In the genomic region with DNA sequence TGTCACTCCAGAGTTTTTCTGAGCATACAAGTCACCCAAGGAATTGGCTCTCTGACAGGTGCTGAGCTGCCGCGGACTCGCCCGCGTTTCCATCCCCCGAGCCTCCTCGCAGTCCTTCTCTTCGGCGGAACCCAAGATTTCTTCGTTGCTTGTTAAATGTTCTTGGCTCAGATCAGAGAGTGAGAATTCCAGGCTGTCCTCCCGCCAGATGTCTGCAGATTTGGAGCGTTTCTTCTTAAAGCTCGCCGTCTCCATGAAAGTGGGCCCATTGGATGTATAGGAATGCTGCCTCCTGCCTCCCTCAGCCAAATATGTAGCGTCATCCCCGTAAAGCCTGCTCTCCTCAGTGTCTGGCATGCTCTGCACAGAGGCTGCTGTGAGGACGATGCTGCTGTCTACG, we compare ENCODE assay signal across 1 cellular context.
TF ChIP-seq lines count a peak whose summit lies in the region.

No MANE protein-coding gene starts in this region.

TF ChIP-seq in HCT116, 20 proteins besides CTCF, POLR2A, EP300 and RAD21:
- TF ChIP-seq, protein P1, sequence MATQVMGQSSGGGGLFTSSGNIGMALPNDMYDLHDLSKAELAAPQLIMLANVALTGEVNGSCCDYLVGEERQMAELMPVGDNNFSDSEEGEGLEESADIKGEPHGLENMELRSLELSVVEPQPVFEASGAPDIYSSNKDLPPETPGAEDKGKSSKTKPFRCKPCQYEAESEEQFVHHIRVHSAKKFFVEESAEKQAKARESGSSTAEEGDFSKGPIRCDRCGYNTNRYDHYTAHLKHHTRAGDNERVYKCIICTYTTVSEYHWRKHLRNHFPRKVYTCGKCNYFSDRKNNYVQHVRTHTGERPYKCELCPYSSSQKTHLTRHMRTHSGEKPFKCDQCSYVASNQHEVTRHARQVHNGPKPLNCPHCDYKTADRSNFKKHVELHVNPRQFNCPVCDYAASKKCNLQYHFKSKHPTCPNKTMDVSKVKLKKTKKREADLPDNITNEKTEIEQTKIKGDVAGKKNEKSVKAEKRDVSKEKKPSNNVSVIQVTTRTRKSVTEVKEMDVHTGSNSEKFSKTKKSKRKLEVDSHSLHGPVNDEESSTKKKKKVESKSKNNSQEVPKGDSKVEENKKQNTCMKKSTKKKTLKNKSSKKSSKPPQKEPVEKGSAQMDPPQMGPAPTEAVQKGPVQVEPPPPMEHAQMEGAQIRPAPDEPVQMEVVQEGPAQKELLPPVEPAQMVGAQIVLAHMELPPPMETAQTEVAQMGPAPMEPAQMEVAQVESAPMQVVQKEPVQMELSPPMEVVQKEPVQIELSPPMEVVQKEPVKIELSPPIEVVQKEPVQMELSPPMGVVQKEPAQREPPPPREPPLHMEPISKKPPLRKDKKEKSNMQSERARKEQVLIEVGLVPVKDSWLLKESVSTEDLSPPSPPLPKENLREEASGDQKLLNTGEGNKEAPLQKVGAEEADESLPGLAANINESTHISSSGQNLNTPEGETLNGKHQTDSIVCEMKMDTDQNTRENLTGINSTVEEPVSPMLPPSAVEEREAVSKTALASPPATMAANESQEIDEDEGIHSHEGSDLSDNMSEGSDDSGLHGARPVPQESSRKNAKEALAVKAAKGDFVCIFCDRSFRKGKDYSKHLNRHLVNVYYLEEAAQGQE (IDR thresholded peaks at IDR 0.05; ENCODE audit: low read depth) = no peak
- TF ChIP-seq JUND (IDR thresholded peaks at IDR 0.05) (no peak), ZNF274 (IDR thresholded peaks at IDR 0.05; ENCODE audit: low read depth, low read length) (no peak), YY1 (IDR thresholded peaks at IDR 0.05; ENCODE audit: extremely low read depth, insufficient replicate concordance, low read depth, low read length) (no peak), TCF7L2 (IDR thresholded peaks at IDR 0.05; ENCODE audit: borderline replicate concordance, extremely low read depth, insufficient read depth, insufficient read length) (no peak), ELF1 (IDR thresholded peaks at IDR 0.05; ENCODE audit: borderline replicate concordance, low read depth) (no peak), POLR2AphosphoS5 (IDR thresholded peaks at IDR 0.05; ENCODE audit: low read depth, low read length) (no peak), SP1 (IDR thresholded peaks at IDR 0.05; ENCODE audit: low read depth) (no peak), SIN3A (IDR thresholded peaks at IDR 0.05; ENCODE audit: low read depth) (no peak), SRF (IDR thresholded peaks at IDR 0.05; ENCODE audit: low read depth) (no peak)
